ENCODE assay signal across 2 cellular contexts in the genomic region with DNA sequence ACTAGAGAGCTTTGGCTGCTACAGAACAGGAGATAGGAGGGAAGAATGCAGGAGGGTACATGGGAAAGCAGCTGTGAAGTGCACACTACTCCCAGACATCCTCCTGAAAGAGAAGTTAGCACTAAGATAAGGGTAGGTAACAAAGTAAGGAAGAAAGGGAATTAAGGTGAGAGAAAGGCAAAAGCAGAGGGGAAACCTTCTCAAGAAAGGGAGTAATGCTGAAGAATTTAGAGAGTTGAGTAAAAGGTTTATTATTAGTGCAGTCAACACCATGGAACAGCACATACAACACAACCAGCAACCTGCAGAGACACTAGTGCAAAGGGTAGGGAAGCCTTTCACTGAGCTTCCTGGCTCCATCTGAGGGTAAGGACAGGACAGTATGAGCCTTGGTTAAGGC.
TF ChIP-seq lines count a peak whose summit lies in the region.

No MANE protein-coding gene starts in this region.

TF ChIP-seq in HCT116, 20 proteins besides CTCF, POLR2A, EP300 and RAD21:
- TF ChIP-seq, protein P1, sequence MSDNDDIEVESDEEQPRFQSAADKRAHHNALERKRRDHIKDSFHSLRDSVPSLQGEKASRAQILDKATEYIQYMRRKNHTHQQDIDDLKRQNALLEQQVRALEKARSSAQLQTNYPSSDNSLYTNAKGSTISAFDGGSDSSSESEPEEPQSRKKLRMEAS (IDR thresholded peaks at IDR 0.05): no peak
- TF ChIP-seq POLR2AphosphoS5 (IDR thresholded peaks at IDR 0.05; ENCODE audit: low read depth, low read length) (peak; percentile 13; the same call in 1 of the 2 replicates), EZH2 (IDR thresholded peaks at IDR 0.05) (no peak), TCF7L2 (IDR thresholded peaks at IDR 0.05; ENCODE audit: borderline replicate concordance, extremely low read depth, insufficient read depth, insufficient read length) (no peak)
TF ChIP-seq in HCT116: peak in this region for 1.

TF ChIP-seq in K562, 482 proteins besides CTCF, POLR2A, EP300 and RAD21:
- TF ChIP-seq, protein P2, sequence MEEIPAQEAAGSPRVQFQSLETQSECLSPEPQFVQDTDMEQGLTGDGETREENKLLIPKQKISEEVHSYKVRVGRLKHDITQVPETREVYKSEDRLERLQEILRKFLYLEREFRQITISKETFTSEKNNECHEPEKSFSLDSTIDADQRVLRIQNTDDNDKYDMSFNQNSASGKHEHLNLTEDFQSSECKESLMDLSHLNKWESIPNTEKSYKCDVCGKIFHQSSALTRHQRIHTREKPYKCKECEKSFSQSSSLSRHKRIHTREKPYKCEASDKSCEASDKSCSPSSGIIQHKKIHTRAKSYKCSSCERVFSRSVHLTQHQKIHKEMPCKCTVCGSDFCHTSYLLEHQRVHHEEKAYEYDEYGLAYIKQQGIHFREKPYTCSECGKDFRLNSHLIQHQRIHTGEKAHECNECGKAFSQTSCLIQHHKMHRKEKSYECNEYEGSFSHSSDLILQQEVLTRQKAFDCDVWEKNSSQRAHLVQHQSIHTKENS (CRISPR knock-in tag; IDR thresholded peaks at IDR 0.05): no peak
- TF ChIP-seq ZNF778 (CRISPR knock-in tag; IDR thresholded peaks at IDR 0.05): no peak
- TF ChIP-seq, protein P3, sequence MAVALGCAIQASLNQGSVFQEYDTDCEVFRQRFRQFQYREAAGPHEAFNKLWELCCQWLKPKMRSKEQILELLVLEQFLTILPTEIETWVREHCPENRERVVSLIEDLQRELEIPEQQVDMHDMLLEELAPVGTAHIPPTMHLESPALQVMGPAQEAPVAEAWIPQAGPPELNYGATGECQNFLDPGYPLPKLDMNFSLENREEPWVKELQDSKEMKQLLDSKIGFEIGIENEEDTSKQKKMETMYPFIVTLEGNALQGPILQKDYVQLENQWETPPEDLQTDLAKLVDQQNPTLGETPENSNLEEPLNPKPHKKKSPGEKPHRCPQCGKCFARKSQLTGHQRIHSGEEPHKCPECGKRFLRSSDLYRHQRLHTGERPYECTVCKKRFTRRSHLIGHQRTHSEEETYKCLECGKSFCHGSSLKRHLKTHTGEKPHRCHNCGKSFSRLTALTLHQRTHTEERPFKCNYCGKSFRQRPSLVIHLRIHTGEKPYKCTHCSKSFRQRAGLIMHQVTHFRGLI (CRISPR knock-in tag; IDR thresholded peaks at IDR 0.05): no peak
